ENCODE assay signal across 1 cellular context in genomic region chr1:16211824-16212223, GRCh38.
A peak's percentile ranks its signal among the peaks of the same experiment; 100 is the strongest.
TF ChIP-seq lines count a peak whose summit lies in the region.

No MANE protein-coding gene starts in this region.

TF ChIP-seq in HepG2, 621 proteins besides CTCF, POLR2A, EP300 and RAD21:
- peak; percentile 86 for TF ChIP-seq ZNF629 (CRISPR knock-in tag; conservative IDR thresholded peaks at IDR 0.05)
- TF ChIP-seq GTF2F1 (IDR thresholded peaks at IDR 0.05; ENCODE audit: low read length): no peak
